23 cellular contexts compared by ENCODE assay signal in genomic region chr20:39016076-39016475, GRCh38.
DNase-seq lines count a peak whose midpoint lies in the region; ATAC-seq and TF ChIP-seq lines count a peak whose summit lies in the region.
"Had no signal": no experiment of that assay in that cellular context is flagged by ENCODE, and none has a peak within 500 bp of the region (broad histone marks: within the 10 kb centered on the region; RNA-seq: fewer than 3 reads in every experiment).

No MANE protein-coding gene starts in this region.

- H3K4me3 Mint-ChIP-seq in activated naive CD4-positive, alpha-beta T cell treated with anti-CD3 and anti-CD28 coated beads, Interleukin-2, amount 10 ng/mL, durations not matched to agents 7 days and 5 days: no peak overlapping the region
- H3K4me3 Mint-ChIP-seq in activated naive CD8-positive, alpha-beta T cell treated with anti-CD3 and anti-CD28 coated beads, Interleukin-2, amount 50 U/mL, for 24 hours: no peak overlapping the region
- H3K4me3 Mint-ChIP-seq: activated CD4-positive, alpha-beta T cell treated with anti-CD3 and anti-CD28 coated beads for 36 hours; effector memory CD8-positive, alpha-beta T cell; nephron; T-cell had no signal

- H3K4me1 Mint-ChIP-seq in activated naive CD4-positive, alpha-beta T cell treated with anti-CD3 and anti-CD28 coated beads, Interleukin-2, amount 10 ng/mL, durations not matched to agents 7 days and 5 days: peaks cover 17% of the 10 kb centered on the region
- H3K4me1 Mint-ChIP-seq in activated naive CD8-positive, alpha-beta T cell treated with anti-CD3 and anti-CD28 coated beads, Interleukin-2, amount 50 U/mL, for 24 hours: peaks cover 56% of the 10 kb centered on the region
- H3K4me1 Mint-ChIP-seq: nephron had no signal

- ATAC-seq in activated naive CD8-positive, alpha-beta T cell treated with anti-CD3 and anti-CD28 coated beads, Interleukin-2, amount 50 U/mL, for 24 hours: no peak
- ATAC-seq in HG02973 (IDR thresholded peaks at IDR 0.05; ENCODE audit: unreplicated experiment) (no peak), HG02870 (IDR thresholded peaks at IDR 0.05; ENCODE audit: unreplicated experiment) (no peak)
- ATAC-seq: activated CD4-positive, alpha-beta T cell treated with anti-CD3 and anti-CD28 coated beads for 36 hours; effector memory CD8-positive, alpha-beta T cell; Panc1; right cardiac atrium; T-cell had no signal

- CTCF ChIA-PET in activated naive CD4-positive, alpha-beta T cell treated with anti-CD3 and anti-CD28 coated beads, Interleukin-2, amount 10 ng/mL, durations not matched to agents 7 days and 5 days (lab: Charles Lee): no interaction called here

- no peak overlapping the region for H3K4me3 ChIP-seq in retinal pigment epithelial cell (ENCODE audit: low read length)
- H3K4me3 ChIP-seq: SJSA1 had no signal

- TF ChIP-seq CTCF in retinal pigment epithelial cell (conservative IDR thresholded peaks at IDR 0.05; ENCODE audit: low read depth, low read length): no peak

- no peaks in the 10 kb centered on the region for H3K27me3 Mint-ChIP-seq in activated naive CD4-positive, alpha-beta T cell treated with anti-CD3 and anti-CD28 coated beads, Interleukin-2, amount 10 ng/mL, durations not matched to agents 7 days and 5 days
- no peaks in the 10 kb centered on the region for H3K27me3 Mint-ChIP-seq in activated naive CD8-positive, alpha-beta T cell treated with anti-CD3 and anti-CD28 coated beads, Interleukin-2, amount 50 U/mL, for 24 hours
- H3K27me3 Mint-ChIP-seq: activated CD4-positive, alpha-beta T cell treated with anti-CD3 and anti-CD28 coated beads for 36 hours; effector memory CD8-positive, alpha-beta T cell; T-cell had no signal

- peak overlapping the region; percentile 6 for H3K27ac Mint-ChIP-seq in activated naive CD4-positive, alpha-beta T cell treated with anti-CD3 and anti-CD28 coated beads, Interleukin-2, amount 10 ng/mL, durations not matched to agents 7 days and 5 days
- H3K27ac Mint-ChIP-seq in activated naive CD8-positive, alpha-beta T cell treated with anti-CD3 and anti-CD28 coated beads, Interleukin-2, amount 50 U/mL, for 24 hours: peak overlapping the region; percentile 31
- H3K27ac Mint-ChIP-seq: activated CD4-positive, alpha-beta T cell treated with anti-CD3 and anti-CD28 coated beads for 36 hours; effector memory CD8-positive, alpha-beta T cell; nephron; T-cell had no signal

- H3K36me3 Mint-ChIP-seq in activated naive CD4-positive, alpha-beta T cell treated with anti-CD3 and anti-CD28 coated beads, Interleukin-2, amount 10 ng/mL, durations not matched to agents 7 days and 5 days: peaks cover 52% of the 10 kb centered on the region
- H3K36me3 Mint-ChIP-seq in activated naive CD8-positive, alpha-beta T cell treated with anti-CD3 and anti-CD28 coated beads, Interleukin-2, amount 50 U/mL, for 24 hours (ENCODE audit: low read depth): peaks cover 83% of the 10 kb centered on the region

- H3K9me3 Mint-ChIP-seq in activated naive CD4-positive, alpha-beta T cell treated with anti-CD3 and anti-CD28 coated beads, Interleukin-2, amount 10 ng/mL, durations not matched to agents 7 days and 5 days: no peaks in the 10 kb centered on the region
- peaks cover 4% of the 10 kb centered on the region for H3K9me3 Mint-ChIP-seq in activated naive CD8-positive, alpha-beta T cell treated with anti-CD3 and anti-CD28 coated beads, Interleukin-2, amount 50 U/mL, for 24 hours
- H3K9me3 Mint-ChIP-seq: effector memory CD8-positive, alpha-beta T cell; T-cell had no signal

- DNase-seq in activated naive CD4-positive, alpha-beta T cell treated with anti-CD3 and anti-CD28 coated beads, Interleukin-2, amount 10 ng/mL, durations not matched to agents 7 days and 5 days: no peak
- no peak for DNase-seq in activated naive CD4-positive, alpha-beta T cell treated with Interleukin-2 at 50 U/mL for 16 hours
- DNase-seq in MV-4-11 (lab: John Stamatoyannopoulos, UW) (peak; percentile 18), retinal pigment epithelial cell (ENCODE audit: low read depth) (peak; percentile 11), NCI-H2081 treated with DMSO at 0.1 percent for 48 hours (lab: John Stamatoyannopoulos, UW) (no peak)
- no peak for DNase-seq in activated naive CD8-positive, alpha-beta T cell treated with anti-CD3 and anti-CD28 coated beads, Interleukin-2, amount 50 U/mL, for 24 hours
- DNase-seq: activated CD4-positive, alpha-beta T cell treated with anti-CD3 and anti-CD28 coated beads for 36 hours; activated effector memory CD4-positive, alpha-beta T cell treated with anti-CD3 and anti-CD28 coated beads, Interleukin-2, amount 50 U/mL, for 16 hours; brain microvascular endothelial cell; DMS 273 treated with DMSO at 0.1 percent for 48 hours; effector memory CD8-positive, alpha-beta T cell; islet precursor cell; NCI-H1417; NCI-H2081; right cardiac atrium; stimulated activated CD4-positive, alpha-beta T cell treated with anti-CD3 and anti-CD28 coated beads, Interleukin-4, amount 100 ng/mL, for 4 hours; stimulated activated naive CD4-positive, alpha-beta T cell treated with Interleukin-2 at 50 U/mL for 16 hours; T-cell had no signal

Comparison
In these comparisons a context has a peak if more than half of its experiments do, and no peak if none do; other contexts are left out.
1. DNase-seq: peak in MV-4-11 (single experiment) and retinal pigment epithelial cell (single experiment); none in activated naive CD4-positive, alpha-beta T cell treated with anti-CD3 and anti-CD28 coated beads, Interleukin-2, amount 10 ng/mL, durations not matched to agents 7 days and 5 days (single experiment), activated naive CD4-positive, alpha-beta T cell treated with Interleukin-2 at 50 U/mL for 16 hours (single experiment), activated naive CD8-positive, alpha-beta T cell treated with anti-CD3 and anti-CD28 coated beads, Interleukin-2, amount 50 U/mL, for 24 hours (single experiment) and NCI-H2081 treated with DMSO at 0.1 percent for 48 hours (single experiment).